Comparison of ENCODE assay signal across 8 cellular contexts in the genomic region with DNA sequence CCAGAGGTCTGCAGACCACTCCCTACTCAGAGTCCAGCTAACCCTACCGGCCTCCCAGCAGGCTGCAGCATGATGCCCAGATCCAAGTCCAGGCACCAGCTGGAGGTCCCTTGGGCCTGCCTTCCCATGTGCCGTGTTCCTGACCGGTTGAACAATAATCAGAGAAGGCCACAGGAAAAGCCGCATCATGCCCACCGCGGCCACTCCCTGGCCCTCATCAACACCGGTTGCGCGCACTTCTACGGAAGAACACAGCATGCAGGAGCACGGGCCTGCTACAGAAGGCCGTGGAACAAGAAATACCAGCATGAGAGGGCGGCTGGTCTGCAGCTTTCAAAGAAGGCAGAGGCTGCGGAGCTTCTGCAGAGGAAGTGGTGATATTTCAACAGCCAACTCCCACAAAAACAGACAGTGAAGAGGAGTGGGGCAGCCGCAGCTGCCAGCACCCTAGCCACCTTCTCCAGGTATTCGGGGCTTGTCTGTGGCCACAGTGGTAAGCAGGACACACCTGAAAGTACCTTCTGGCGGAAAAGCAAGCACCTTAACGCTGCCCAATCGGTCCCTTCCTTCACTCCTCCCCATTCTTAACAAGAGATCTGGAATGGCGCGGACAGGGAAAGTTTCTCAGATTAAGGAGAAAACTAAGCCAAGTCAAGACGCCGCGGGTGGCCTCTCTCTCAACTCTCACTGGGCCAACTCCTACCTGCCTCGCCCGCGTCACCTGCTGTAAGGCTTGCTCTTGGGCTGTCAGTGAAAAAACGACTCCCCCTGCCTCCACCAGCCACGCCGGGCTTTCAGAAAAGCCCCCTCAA. TPM values are rescaled to one million over a fixed set of nuclear protein-coding genes. Genes with fewer than 3 reads are reported as not detected.
DNase-seq lines count a peak whose midpoint lies in the region; ATAC-seq and TF ChIP-seq lines count a peak whose summit lies in the region.

No MANE protein-coding gene starts in this region.

- DNase-seq in right atrium auricular region (ENCODE audit: low spot score) (no peak), Right ventricle myocardium superior (no peak), upper lobe of left lung (peak in 1 of 2 donors; percentile 30), NCI-H1930 (lab: John Stamatoyannopoulos, UW) (no peak), MG63 (no peak)
- peak; percentile 17 to 22 for DNase-seq in activated T-cell treated with anti-CD3 and anti-CD28 coated beads, Interleukin-2, amount 50 U/mL, for 48 hours
- no peak for DNase-seq in stimulated activated CD4-positive, alpha-beta T cell treated with anti-CD3 and anti-CD28 coated beads, Interleukin-4, amount 100 ng/mL, for 24 hours

- no peak overlapping the region for H3K9ac ChIP-seq in liver (ENCODE audit: low read depth in 1 of 2, low read length in 2 of 2)

- H3K27ac ChIP-seq in right atrium auricular region (peak overlapping the region in 1 of 2 donors; percentile 35), liver (ENCODE audit: low read depth in 1 of 2, low read length in 2 of 2) (no peak overlapping the region), upper lobe of left lung (no peak overlapping the region)

- no peak for TF ChIP-seq EP300 in upper lobe of left lung (IDR thresholded peaks at IDR 0.05)

- H3K4me1 ChIP-seq in right atrium auricular region (peaks cover 0 to 21% of the 10 kb centered on the region in 2 donors), liver (ENCODE audit: control insufficient read depth in 4 of 4, insufficient read depth in 4 of 4, low read length in 3 of 4) (peaks cover 2 to 14% (median 6%) of the 10 kb centered on the region in 4 donors), upper lobe of left lung (peaks cover 7 to 24% (median 15%) of the 10 kb centered on the region in 4 donors)

- TF ChIP-seq CTCF in right atrium auricular region (IDR thresholded peaks at IDR 0.05) (no peak), liver (IDR thresholded peaks at IDR 0.05; ENCODE audit: low read depth, low read length, missing input control) (no peak), upper lobe of left lung (IDR thresholded peaks at IDR 0.05) (no peak)

- H3K4me3 ChIP-seq in right atrium auricular region (peak overlapping the region; percentile 40 to 56), liver (ENCODE audit: low read depth in 1 of 3, low read length in 3 of 3) (peak overlapping the region in 2 of 3 donors; percentile 31 to 74), upper lobe of left lung (peak overlapping the region in 3 of 4 donors; percentile 47 to 63 (median 49)), MG63 (no peak overlapping the region)

- H3K27me3 ChIP-seq in right atrium auricular region (no peaks in the 10 kb centered on the region), liver (ENCODE audit: control insufficient read depth in 4 of 4, insufficient read depth in 4 of 4, low read length in 3 of 4) (no peaks in the 10 kb centered on the region), upper lobe of left lung (peaks cover 0 to 27% (median 7%) of the 10 kb centered on the region in 4 donors), MG63 (peaks cover 75% of the 10 kb centered on the region)

- 52% methylated on average over 30 of the region's 30 CpGs for WGBS in liver
- WGBS in upper lobe of left lung, 2 donors: 2 to 8% methylated on average over 26 to 30 of the region's 30 CpGs

- no peak for TF ChIP-seq POLR2A in upper lobe of left lung (IDR thresholded peaks at IDR 0.05)

- TF ChIP-seq RAD21 in liver (IDR thresholded peaks at IDR 0.05): no peak

- H3K36me3 ChIP-seq in right atrium auricular region (no peaks in the 10 kb centered on the region), liver (ENCODE audit: control insufficient read depth in 4 of 4, insufficient read depth in 3 of 4, low read depth in 1 of 4, low read length in 3 of 4) (no peaks in the 10 kb centered on the region), upper lobe of left lung (no peaks in the 10 kb centered on the region), MG63 (no peaks in the 10 kb centered on the region)

- intact Hi-C loops in Right ventricle myocardium superior (cut with DNase I): no loop called here

- H3K9me3 ChIP-seq in right atrium auricular region: no peaks in the 10 kb centered on the region
- no peaks in the 10 kb centered on the region for H3K9me3 ChIP-seq in liver (ENCODE audit: control insufficient read depth in 4 of 4, low read length in 3 of 4)
- H3K9me3 ChIP-seq in upper lobe of left lung: no peaks in the 10 kb centered on the region
- H3K9me3 ChIP-seq in MG63: no peaks in the 10 kb centered on the region; the same call in 1 of the 2 replicates

- ATAC-seq in Right ventricle myocardium superior (ENCODE audit: poor library complexity) (no peak), upper lobe of left lung (ENCODE audit: low FRiP score in 2 of 2) (no peak)

TF ChIP-seq in liver, 16 proteins besides CTCF, POLR2A, EP300 and RAD21:
- TF ChIP-seq FOXA1 (IDR thresholded peaks at IDR 0.05) (no peak), GABPA (IDR thresholded peaks at IDR 0.05 in 1 of 2, conservative IDR thresholded peaks at IDR 0.05 in 1 of 2) (no peak), HNF4A (conservative IDR thresholded peaks at IDR 0.05) (no peak), SP1 (IDR thresholded peaks at IDR 0.05) (no peak), JUND (IDR thresholded peaks at IDR 0.05) (no peak), HNF4G (IDR thresholded peaks at IDR 0.05) (no peak), NR2F2 (IDR thresholded peaks at IDR 0.05) (no peak)
- TF ChIP-seq, protein P1, sequence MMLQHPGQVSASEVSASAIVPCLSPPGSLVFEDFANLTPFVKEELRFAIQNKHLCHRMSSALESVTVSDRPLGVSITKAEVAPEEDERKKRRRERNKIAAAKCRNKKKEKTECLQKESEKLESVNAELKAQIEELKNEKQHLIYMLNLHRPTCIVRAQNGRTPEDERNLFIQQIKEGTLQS (IDR thresholded peaks at IDR 0.05): no peak
- TF ChIP-seq, protein P2, sequence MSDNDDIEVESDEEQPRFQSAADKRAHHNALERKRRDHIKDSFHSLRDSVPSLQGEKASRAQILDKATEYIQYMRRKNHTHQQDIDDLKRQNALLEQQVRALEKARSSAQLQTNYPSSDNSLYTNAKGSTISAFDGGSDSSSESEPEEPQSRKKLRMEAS (IDR thresholded peaks at IDR 0.05): no peak

RNA-seq across cellular contexts. Expression of gene PGBD5, which starts 1.5 kb away (rescaled TPM):
- 10 to 100 TPM; 13.2 to 18.5 TPM for total RNA-seq in right atrium auricular region
- 12.8 TPM for total RNA-seq in Right ventricle myocardium superior
- total RNA-seq in liver: 1 to 10 TPM; 2.3 to 3.2 TPM
- polyA plus RNA-seq in liver: 1 to 10 TPM in 1 of 2 donors, under 1 TPM in 1; 0.88 to 5.4 TPM
- total RNA-seq in upper lobe of left lung: 1 to 10 TPM in 5 of 6 donors, under 1 TPM in 1; 0.78 to 5.0 (median 3.9) TPM
- total RNA-seq in MG63 (2014; rRNA removed; shearing (Covaris generic); ENCODE audit: low replicate concordance): 0.05 TPM in 1 of 2 replicates, not detected in the other

Comparison
In these comparisons a context has a peak if more than half of its experiments do, and no peak if none do; other contexts are left out.
1. DNase-seq: peak in activated T-cell treated with anti-CD3 and anti-CD28 coated beads, Interleukin-2, amount 50 U/mL, for 48 hours (2 of 2); none in right atrium auricular region (single experiment), Right ventricle myocardium superior (single experiment), NCI-H1930 (0 of 2), stimulated activated CD4-positive, alpha-beta T cell treated with anti-CD3 and anti-CD28 coated beads, Interleukin-4, amount 100 ng/mL, for 24 hours (single experiment) and MG63 (single experiment).